Comparison of ENCODE assay signal across 1 cellular context in the genomic region with DNA sequence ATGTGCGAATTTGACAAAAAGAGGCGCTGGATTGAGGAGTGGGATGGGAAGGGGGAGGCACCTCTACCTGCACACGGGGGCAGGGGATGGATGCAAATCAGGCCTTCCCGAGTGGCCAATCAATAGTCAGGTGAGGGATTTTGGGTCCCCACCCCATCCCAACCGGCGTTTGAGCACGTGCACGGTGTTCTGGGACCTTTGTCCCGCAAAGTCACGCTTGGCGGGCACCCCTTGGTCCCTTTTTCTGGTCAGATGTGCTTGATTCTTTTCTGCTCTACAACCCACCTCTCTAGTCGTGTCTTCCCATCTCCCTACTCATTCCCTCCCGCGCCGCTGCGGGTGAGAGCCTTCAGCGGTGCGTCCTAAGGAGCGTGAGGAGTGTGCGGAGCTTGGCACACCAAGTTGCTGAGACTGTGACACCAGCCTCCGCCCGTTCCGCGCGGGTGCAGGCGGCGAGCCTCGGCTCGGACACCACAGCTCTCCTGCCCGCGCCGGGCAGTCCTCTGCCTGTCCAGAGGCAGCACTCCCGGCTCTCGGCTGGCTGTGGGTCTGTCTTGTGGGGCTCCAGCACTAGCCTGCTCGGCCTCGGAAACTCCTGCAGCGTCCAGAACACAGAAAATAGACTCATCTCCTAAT.
A peak's percentile ranks its signal among the peaks of the same experiment; 100 is the strongest.
TF ChIP-seq lines count a peak whose summit lies in the region.

No MANE protein-coding gene starts in this region.

TF ChIP-seq in HEK293, 187 proteins besides CTCF, POLR2A, EP300 and RAD21 (continued from another document):
- no peak for TF ChIP-seq SP2 (tag by site-specific recombination; IDR thresholded peaks at IDR 0.05)
- no peak for TF ChIP-seq ZNF157 (tag by site-specific recombination; IDR thresholded peaks at IDR 0.05)
- TF ChIP-seq ZNF76 (tag by site-specific recombination; IDR thresholded peaks at IDR 0.05; ENCODE audit: borderline replicate concordance, low read depth): peak; percentile 83; the same call in 1 of the 2 replicates
- 0 out of 2 replicates have a peak, but pooled peaks have one; percentile 8 for TF ChIP-seq PRDM4 (tag by site-specific recombination; IDR thresholded peaks at IDR 0.05)
- peak; percentile 9; the same call in 1 of the 2 replicates for TF ChIP-seq GLIS1 (tag by site-specific recombination; IDR thresholded peaks at IDR 0.05)
- TF ChIP-seq KLF8 (tag by site-specific recombination; IDR thresholded peaks at IDR 0.05): 0 out of 2 replicates have a peak, but pooled peaks have one; percentile 9
- TF ChIP-seq ZNF600 (tag by site-specific recombination; IDR thresholded peaks at IDR 0.05): peak; percentile 85
- TF ChIP-seq ZNF623 (tag by site-specific recombination; IDR thresholded peaks at IDR 0.05): no peak
- TF ChIP-seq ZNF335 (tag by site-specific recombination; conservative IDR thresholded peaks at IDR 0.05): peak; percentile 84
- TF ChIP-seq ZNF660 (tag by site-specific recombination; IDR thresholded peaks at IDR 0.05): peak; percentile 8; the same call in 1 of the 2 replicates
